ENCODE assay signal across 17 cellular contexts in the genomic region with DNA sequence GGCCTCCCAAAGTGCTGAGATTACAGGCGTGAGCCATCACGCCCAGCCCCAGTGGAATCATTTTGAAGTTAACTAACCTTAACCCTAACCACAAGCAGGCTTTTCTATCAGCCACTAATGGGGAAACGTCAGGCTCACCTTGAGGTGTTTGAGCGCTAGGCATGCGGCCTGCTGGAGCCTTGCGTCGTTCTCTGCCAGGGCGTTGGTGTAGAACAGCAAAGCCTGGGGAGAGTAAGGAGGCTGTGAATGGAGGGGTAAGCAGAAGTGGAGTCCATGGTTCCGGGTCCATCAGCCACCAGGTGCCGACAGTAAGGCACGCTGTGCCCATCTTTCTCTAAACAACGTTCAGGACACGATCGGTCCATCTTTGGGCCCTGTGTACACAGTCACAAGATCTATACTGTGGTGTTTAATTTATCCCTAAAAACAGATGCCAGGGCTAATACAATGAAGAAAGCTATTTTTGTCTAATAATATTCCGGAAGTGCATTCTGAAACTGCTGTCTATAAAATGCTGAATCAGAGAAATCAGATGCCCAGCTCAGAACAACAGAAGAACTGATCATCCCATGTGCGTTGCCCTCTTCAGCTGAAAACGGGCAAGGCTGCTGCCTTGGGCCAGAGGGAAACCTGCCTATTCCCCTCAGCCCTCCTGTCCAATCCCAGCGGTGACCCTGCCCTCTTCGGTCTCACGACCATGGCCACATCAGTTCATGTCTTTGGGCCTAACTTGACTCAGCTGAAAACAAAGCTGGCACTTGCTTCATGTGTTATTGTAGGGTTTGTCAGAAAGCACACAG.
DNase-seq lines count a peak whose midpoint lies in the region; ATAC-seq and TF ChIP-seq lines count a peak whose summit lies in the region.
"Had no signal": no experiment of that assay in that cellular context is flagged by ENCODE, and none has a peak within 500 bp of the region (broad histone marks: within the 10 kb centered on the region; RNA-seq: fewer than 3 reads in every experiment).

No MANE protein-coding gene starts in this region.

- H3K9me3 ChIP-seq in RWPE2 (ENCODE audit: severe bottlenecking) (no peaks in the 10 kb centered on the region), SJCRH30 (replicated peaks) (no peaks in the 10 kb centered on the region)

- no peak for ATAC-seq in activated naive CD8-positive, alpha-beta T cell treated with anti-CD3 and anti-CD28 coated beads, Interleukin-2, amount 50 U/mL, for 24 hours
- ATAC-seq in RWPE2 (ENCODE audit: low read depth) (no peak), WTC11 (no peak)
- no peak for ATAC-seq in stimulated activated memory B cell treated with anti-CD40 and anti-IgM and Interleukin-4, amounts not matched to agents 10 μg/mL and 1 μg/mL and 100 μg/mL, for 72 hours
- ATAC-seq: Right ventricle myocardium inferior had no signal

- POLR2A ChIA-PET in WTC11 (lab: Charles Lee), result no interaction called here

- H3K4me1 ChIP-seq in RWPE2 (ENCODE audit: insufficient read depth, poor library complexity, severe bottlenecking) (peaks cover 19% of the 10 kb centered on the region), SJCRH30 (peaks cover 32% of the 10 kb centered on the region)

- TF ChIP-seq CTCF in RWPE2 (IDR thresholded peaks at IDR 0.05; ENCODE audit: poor library complexity, severe bottlenecking), result no peak
- TF ChIP-seq CTCF in WTC11 (IDR thresholded peaks at IDR 0.05), result no peak
- no peak for TF ChIP-seq CTCF in glutamatergic neuron (IDR thresholded peaks at IDR 0.05; ENCODE audit: partially characterized antibody, unreplicated experiment)

- H3K27me3 ChIP-seq in RWPE2 (ENCODE audit: insufficient read depth, poor library complexity, severe bottlenecking), result no peaks in the 10 kb centered on the region
- H3K27me3 ChIP-seq in SJCRH30, result no peaks in the 10 kb centered on the region

- H3K27me3 Mint-ChIP-seq in activated naive CD8-positive, alpha-beta T cell treated with anti-CD3 and anti-CD28 coated beads, Interleukin-2, amount 50 U/mL, for 24 hours, result no peaks in the 10 kb centered on the region
- no peaks in the 10 kb centered on the region for H3K27me3 Mint-ChIP-seq in activated naive CD8-positive, alpha-beta T cell treated with anti-CD3 and anti-CD28 coated beads for 36 hours
- H3K27me3 Mint-ChIP-seq in stimulated activated memory B cell treated with anti-CD40 and anti-IgM and Interleukin-4, amounts not matched to agents 10 μg/mL and 1 μg/mL and 100 μg/mL, for 72 hours, result no peaks in the 10 kb centered on the region
- H3K27me3 Mint-ChIP-seq in WTC11 (ENCODE audit: low read depth) (no peaks in the 10 kb centered on the region), glutamatergic neuron (ENCODE audit: unreplicated experiment) (peaks cover 6% of the 10 kb centered on the region)

- peaks cover 5% of the 10 kb centered on the region for H3K36me3 Mint-ChIP-seq in activated naive CD8-positive, alpha-beta T cell treated with anti-CD3 and anti-CD28 coated beads, Interleukin-2, amount 50 U/mL, for 24 hours (ENCODE audit: low read depth)
- H3K36me3 Mint-ChIP-seq in activated naive CD8-positive, alpha-beta T cell treated with anti-CD3 and anti-CD28 coated beads for 36 hours, result peaks cover 6% of the 10 kb centered on the region
- H3K36me3 Mint-ChIP-seq in stimulated activated memory B cell treated with anti-CD40 and anti-IgM and Interleukin-4, amounts not matched to agents 10 μg/mL and 1 μg/mL and 100 μg/mL, for 72 hours, result peaks cover 33% of the 10 kb centered on the region
- H3K36me3 Mint-ChIP-seq in WTC11 (peaks cover 9% of the 10 kb centered on the region), glutamatergic neuron (ENCODE audit: unreplicated experiment) (no peaks in the 10 kb centered on the region)

- H3K9me3 Mint-ChIP-seq in activated naive CD8-positive, alpha-beta T cell treated with anti-CD3 and anti-CD28 coated beads, Interleukin-2, amount 50 U/mL, for 24 hours, result no peaks in the 10 kb centered on the region
- no peaks in the 10 kb centered on the region for H3K9me3 Mint-ChIP-seq in activated naive CD8-positive, alpha-beta T cell treated with anti-CD3 and anti-CD28 coated beads for 36 hours
- no peaks in the 10 kb centered on the region for H3K9me3 Mint-ChIP-seq in stimulated activated memory B cell treated with anti-CD40 and anti-IgM and Interleukin-4, amounts not matched to agents 10 μg/mL and 1 μg/mL and 100 μg/mL, for 72 hours
- no peaks in the 10 kb centered on the region for H3K9me3 Mint-ChIP-seq in WTC11
- H3K9me3 Mint-ChIP-seq in glutamatergic neuron (ENCODE audit: unreplicated experiment), result peaks cover 6% of the 10 kb centered on the region

- no peak overlapping the region for H3K4me3 ChIP-seq in RWPE2 (ENCODE audit: severe bottlenecking)
- H3K4me3 ChIP-seq in SJCRH30, result no peak overlapping the region
- H3K4me3 ChIP-seq: PC-9 had no signal

- no peak for DNase-seq in activated naive CD8-positive, alpha-beta T cell treated with anti-CD3 and anti-CD28 coated beads, Interleukin-2, amount 50 U/mL, for 24 hours
- no peak for DNase-seq in activated naive CD8-positive, alpha-beta T cell treated with anti-CD3 and anti-CD28 coated beads for 36 hours
- DNase-seq in RWPE2 (ENCODE audit: low spot score), result peak; percentile 78
- DNase-seq in epidermal melanocyte (ENCODE audit: insufficient read length, low spot score), result peak; percentile 58
- no peak for DNase-seq in SJCRH30
- no peak for DNase-seq in WTC11 (ENCODE audit: low spot score)
- DNase-seq in glutamatergic neuron, result no peak
- DNase-seq: DMS 273 treated with DMSO at 0.1 percent for 48 hours, KG1, NCI-H1092, NCI-H146, NCI-H2081, NCI-H774, PC-9 had no signal

- no peak overlapping the region for H3K4me3 Mint-ChIP-seq in activated naive CD8-positive, alpha-beta T cell treated with anti-CD3 and anti-CD28 coated beads, Interleukin-2, amount 50 U/mL, for 24 hours
- H3K4me3 Mint-ChIP-seq in activated naive CD8-positive, alpha-beta T cell treated with anti-CD3 and anti-CD28 coated beads for 36 hours, result no peak overlapping the region
- no peak overlapping the region for H3K4me3 Mint-ChIP-seq in stimulated activated memory B cell treated with anti-CD40 and anti-IgM and Interleukin-4, amounts not matched to agents 10 μg/mL and 1 μg/mL and 100 μg/mL, for 72 hours
- H3K4me3 Mint-ChIP-seq in WTC11, result no peak overlapping the region
- no peak overlapping the region for H3K4me3 Mint-ChIP-seq in glutamatergic neuron (ENCODE audit: unreplicated experiment)

- H3K27ac Mint-ChIP-seq in activated naive CD8-positive, alpha-beta T cell treated with anti-CD3 and anti-CD28 coated beads, Interleukin-2, amount 50 U/mL, for 24 hours, result peak overlapping the region; percentile 27
- no peak overlapping the region for H3K27ac Mint-ChIP-seq in activated naive CD8-positive, alpha-beta T cell treated with anti-CD3 and anti-CD28 coated beads for 36 hours
- peak overlapping the region; percentile 14 for H3K27ac Mint-ChIP-seq in stimulated activated memory B cell treated with anti-CD40 and anti-IgM and Interleukin-4, amounts not matched to agents 10 μg/mL and 1 μg/mL and 100 μg/mL, for 72 hours
- H3K27ac Mint-ChIP-seq in WTC11 (no peak overlapping the region), glutamatergic neuron (ENCODE audit: unreplicated experiment) (no peak overlapping the region)

- H3K36me3 ChIP-seq in RWPE2 (ENCODE audit: low read depth) (peaks cover 33% of the 10 kb centered on the region), SJCRH30 (peaks cover 4% of the 10 kb centered on the region; the same call in 1 of the 2 replicates)

- H3K27ac ChIP-seq in RWPE2 (ENCODE audit: poor library complexity, severe bottlenecking) (no peak overlapping the region), SJCRH30 (no peak overlapping the region)
- H3K27ac ChIP-seq: C4-2B, PC-9 had no signal

- CTCF ChIA-PET in WTC11 (lab: Charles Lee), result interaction anchor here (1.7 to 2.5 kb wide), 3 partner anchors 14 to 411 kb away, joined by 5 to 20 read pairs (median 8); no protein-coding TSS in a partner anchor

- H3K4me1 Mint-ChIP-seq in activated naive CD8-positive, alpha-beta T cell treated with anti-CD3 and anti-CD28 coated beads, Interleukin-2, amount 50 U/mL, for 24 hours, result no peaks in the 10 kb centered on the region
- H3K4me1 Mint-ChIP-seq in activated naive CD8-positive, alpha-beta T cell treated with anti-CD3 and anti-CD28 coated beads for 36 hours, result no peaks in the 10 kb centered on the region
- peaks cover 20% of the 10 kb centered on the region for H3K4me1 Mint-ChIP-seq in stimulated activated memory B cell treated with anti-CD40 and anti-IgM and Interleukin-4, amounts not matched to agents 10 μg/mL and 1 μg/mL and 100 μg/mL, for 72 hours
- H3K4me1 Mint-ChIP-seq in WTC11 (no peaks in the 10 kb centered on the region), glutamatergic neuron (ENCODE audit: low read depth, unreplicated experiment) (no peaks in the 10 kb centered on the region)

TF ChIP-seq in WTC11, 78 proteins besides CTCF, POLR2A, EP300 and RAD21:
- TF ChIP-seq TCF7 (CRISPR knock-in tag; IDR thresholded peaks at IDR 0.05; ENCODE audit: low read depth), result no peak
- TF ChIP-seq, protein P1, sequence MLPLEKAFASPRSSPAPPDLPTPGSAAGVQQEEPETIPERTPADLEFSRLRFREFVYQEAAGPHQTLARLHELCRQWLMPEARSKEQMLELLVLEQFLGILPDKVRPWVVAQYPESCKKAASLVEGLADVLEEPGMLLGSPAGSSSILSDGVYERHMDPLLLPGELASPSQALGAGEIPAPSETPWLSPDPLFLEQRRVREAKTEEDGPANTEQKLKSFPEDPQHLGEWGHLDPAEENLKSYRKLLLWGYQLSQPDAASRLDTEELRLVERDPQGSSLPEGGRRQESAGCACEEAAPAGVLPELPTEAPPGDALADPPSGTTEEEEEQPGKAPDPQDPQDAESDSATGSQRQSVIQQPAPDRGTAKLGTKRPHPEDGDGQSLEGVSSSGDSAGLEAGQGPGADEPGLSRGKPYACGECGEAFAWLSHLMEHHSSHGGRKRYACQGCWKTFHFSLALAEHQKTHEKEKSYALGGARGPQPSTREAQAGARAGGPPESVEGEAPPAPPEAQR (CRISPR knock-in tag; IDR thresholded peaks at IDR 0.05), result no peak

Comparison
In these comparisons a context has a peak if more than half of its experiments do, and no peak if none do; other contexts are left out.
1. H3K27ac Mint-ChIP-seq: peak in activated naive CD8-positive, alpha-beta T cell treated with anti-CD3 and anti-CD28 coated beads, Interleukin-2, amount 50 U/mL, for 24 hours (single experiment) and stimulated activated memory B cell treated with anti-CD40 and anti-IgM and Interleukin-4, amounts not matched to agents 10 μg/mL and 1 μg/mL and 100 μg/mL, for 72 hours (single experiment); none in activated naive CD8-positive, alpha-beta T cell treated with anti-CD3 and anti-CD28 coated beads for 36 hours (single experiment), WTC11 (single experiment) and glutamatergic neuron (single experiment).
2. DNase-seq: peak in RWPE2 (single experiment) and epidermal melanocyte (single experiment); none in activated naive CD8-positive, alpha-beta T cell treated with anti-CD3 and anti-CD28 coated beads, Interleukin-2, amount 50 U/mL, for 24 hours (single experiment), activated naive CD8-positive, alpha-beta T cell treated with anti-CD3 and anti-CD28 coated beads for 36 hours (single experiment), SJCRH30 (0 of 2), WTC11 (single experiment) and glutamatergic neuron (single experiment).